Comparison of ENCODE assay signal across 8 cellular contexts in the genomic region with DNA sequence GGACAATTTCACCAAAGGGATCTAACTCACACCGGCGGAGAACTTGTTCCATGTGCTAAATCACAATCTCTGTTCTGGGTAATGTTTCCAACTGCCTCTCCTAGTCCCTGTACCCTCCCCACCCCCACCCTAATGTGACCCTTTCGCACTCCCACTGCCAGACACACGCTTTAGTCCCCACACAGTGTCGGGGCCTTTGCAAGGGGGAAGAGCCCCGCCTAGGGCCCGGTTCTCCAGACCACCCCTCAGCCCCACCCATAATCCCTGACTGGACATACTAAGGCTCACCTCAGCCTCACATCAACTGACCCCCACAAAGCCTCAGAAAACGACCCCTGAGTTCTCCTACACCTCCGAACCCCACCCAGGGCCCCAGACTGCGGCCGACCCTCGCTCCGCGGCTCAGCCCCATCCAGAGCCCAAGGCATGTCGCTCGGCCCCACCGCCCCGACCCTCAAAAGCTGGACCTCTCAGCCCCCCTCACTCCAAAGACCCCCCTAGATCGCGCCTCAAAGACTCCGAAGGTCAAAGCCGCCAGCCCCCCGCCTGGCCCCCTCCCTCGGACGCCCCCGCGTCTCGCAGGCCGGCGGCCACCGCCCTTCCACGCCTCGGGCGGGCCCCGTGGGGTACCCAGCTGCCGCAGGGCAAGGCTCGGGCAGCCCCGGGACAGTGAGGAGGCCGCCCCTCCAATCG.
DNase-seq lines count a peak whose midpoint lies in the region; ATAC-seq, FAIRE-seq and TF ChIP-seq lines count a peak whose summit lies in the region.

No MANE protein-coding gene starts in this region.

- peak overlapping the region; percentile 55 for H2AFZ ChIP-seq in endothelial cell of umbilical vein (ENCODE audit: low read depth, low read length)

- H3K79me2 ChIP-seq in endothelial cell of umbilical vein (ENCODE audit: control insufficient read depth, insufficient read depth, low read length), result peaks cover 53% of the 10 kb centered on the region

- CTCF ChIA-PET in endothelial cell of umbilical vein (lab: Charles Lee), result interaction anchor here (0.6 to 4.5 kb wide), 10 partner anchors 21 to 263 kb away, joined by 3 to 46 read pairs (median 4); partner anchors contain the start of gene MAP4

- peak; percentile 12 for FAIRE-seq in endothelial cell of umbilical vein (lab: Jason Lieb, UNC)

- H3K36me3 ChIP-seq in BE2C (no peaks in the 10 kb centered on the region), endothelial cell of umbilical vein (ENCODE audit: control insufficient read depth in 2 of 2, extremely low read depth in 1 of 2, insufficient read depth in 2 of 2, low read length in 2 of 2) (peaks cover 0 to 3% of the 10 kb centered on the region in 2 experiments), muscle layer of colon (ENCODE audit: insufficient read depth, low read length) (no peaks in the 10 kb centered on the region)

- H3K27ac ChIP-seq in VCaP (peak overlapping the region; percentile 94), endothelial cell of umbilical vein (ENCODE audit: insufficient read depth, low read depth, low read length) (peak overlapping the region; percentile 65), muscle layer of colon (ENCODE audit: low read depth, low read length) (peak overlapping the region; percentile 100)

- H3K27me3 ChIP-seq in BE2C (no peaks in the 10 kb centered on the region), endothelial cell of umbilical vein (ENCODE audit: control insufficient read depth in 2 of 2, insufficient read depth in 2 of 2, low read length in 2 of 2) (no peaks in the 10 kb centered on the region), muscle layer of colon (ENCODE audit: control insufficient read depth in 1 of 2, insufficient read depth in 2 of 2, low read length in 2 of 2) (no peaks in the 10 kb centered on the region)

- TF ChIP-seq POLR2A in endothelial cell of umbilical vein (IDR thresholded peaks at IDR 0.05; ENCODE audit: low read depth, low read length), result no peak

- H3K9me3 ChIP-seq in BE2C (no peaks in the 10 kb centered on the region), endothelial cell of umbilical vein (replicated peaks; ENCODE audit: control insufficient read depth, insufficient read depth, low read length) (no peaks in the 10 kb centered on the region), muscle layer of colon (ENCODE audit: low read length) (no peaks in the 10 kb centered on the region)

- no TSS peak for BruUV-seq in endothelial cell of umbilical vein (replicated peaks; lab: Mats Ljungman, UMichigan)

- H3K4me2 ChIP-seq in endothelial cell of umbilical vein (ENCODE audit: insufficient read depth, low read length), result peak overlapping the region; percentile 90

- H3K4me1 ChIP-seq in BE2C, result no peaks in the 10 kb centered on the region
- peaks cover 18% of the 10 kb centered on the region for H3K4me1 ChIP-seq in endothelial cell of umbilical vein (ENCODE audit: control insufficient read depth, extremely low read depth, insufficient read depth, low read length)
- H3K4me1 ChIP-seq in muscle layer of colon (ENCODE audit: insufficient read depth, low read length), result peaks cover 31% of the 10 kb centered on the region

- peak overlapping the region; percentile 91 for H3K9ac ChIP-seq in endothelial cell of umbilical vein (replicated peaks; ENCODE audit: extremely low read depth, insufficient read depth, low read length)
- H3K9ac ChIP-seq in muscle layer of colon (ENCODE audit: low read length), result peak overlapping the region; percentile 98

- DNase-seq in BE2C (peak; percentile 49), endothelial cell of umbilical vein (ENCODE audit: low read depth, low spot score) (no peak), cerebellar nuclear complex (lab: John Stamatoyannopoulos, UW) (no peak)

- intact Hi-C loops in endothelial cell of umbilical vein (cut with micrococcal nuclease), result loop anchor here (2.0 to 5.0 kb wide), 4 partner anchors 43 to 256 kb away; partner anchors contain the start of gene MAP4

- no peak for TF ChIP-seq CTCF in BE2C (IDR thresholded peaks at IDR 0.05; ENCODE audit: low read depth, low read length)
- TF ChIP-seq CTCF in VCaP (conservative IDR thresholded peaks at IDR 0.05), result no peak
- no peak for TF ChIP-seq CTCF in endothelial cell of umbilical vein (IDR thresholded peaks at IDR 0.05; ENCODE audit: extremely low read depth in 1 of 2, insufficient read depth in 1 of 2, low read depth in 1 of 2, low read length in 2 of 2)

- dilution Hi-C loops in endothelial cell of umbilical vein (cut with MboI; ENCODE audit: extremely low pct_ligation_motif_present, low sequenced_read_pairs), result no loop called here

- no peaks in the 10 kb centered on the region for H4K20me1 ChIP-seq in endothelial cell of umbilical vein (replicated peaks; ENCODE audit: control insufficient read depth, extremely low read depth, insufficient read depth, low read length)

- POLR2A ChIA-PET in endothelial cell of umbilical vein (lab: Charles Lee), result interaction anchor here (0.9 to 1.4 kb wide), 4 partner anchors 11 to 263 kb away, joined by 3 to 5 read pairs (median 3); no protein-coding TSS in a partner anchor

- peak; percentile 28 for ATAC-seq in GM18909 (IDR thresholded peaks at IDR 0.05; ENCODE audit: poor library complexity, unreplicated experiment)
- peak; percentile 16 for ATAC-seq in HG03280 (IDR thresholded peaks at IDR 0.05; ENCODE audit: unreplicated experiment)
- ATAC-seq in HG03097 (IDR thresholded peaks at IDR 0.05; ENCODE audit: low FRiP score, unreplicated experiment), result no peak

- H3K4me3 ChIP-seq in BE2C (ENCODE audit: low read depth, low read length), result peak overlapping the region; percentile 68
- peak overlapping the region; percentile 83 to 94 (median 94) for H3K4me3 ChIP-seq in endothelial cell of umbilical vein (replicated peaks in 1 of 3; ENCODE audit: insufficient read depth in 1 of 3, low read depth in 1 of 3, low read length in 3 of 3)
- H3K4me3 ChIP-seq in muscle layer of colon (ENCODE audit: low read depth in 1 of 2, low read length in 2 of 2), result peak overlapping the region; percentile 80 to 94

- no peaks in the 10 kb centered on the region for H3K9me1 ChIP-seq in endothelial cell of umbilical vein (replicated peaks; ENCODE audit: control insufficient read depth, extremely low read depth, insufficient read depth, low read length)

TF ChIP-seq in endothelial cell of umbilical vein, 7 proteins besides CTCF, POLR2A, EP300 and RAD21:
- TF ChIP-seq JUN (IDR thresholded peaks at IDR 0.05; ENCODE audit: borderline replicate concordance, insufficient read depth, insufficient read length, low read depth), result no peak
- no peak for TF ChIP-seq FOS (IDR thresholded peaks at IDR 0.05; ENCODE audit: borderline replicate concordance, insufficient read depth, low read length)
- no peak for TF ChIP-seq MAX (IDR thresholded peaks at IDR 0.05; ENCODE audit: insufficient read depth, insufficient read length)
